In genomic region chr13:100035936-100036335, GRCh38 we compare ENCODE assay signal across 21 cellular contexts. TPM values are rescaled to one million over a fixed set of nuclear protein-coding genes. Genes with fewer than 3 reads are reported as not detected.
DNase-seq lines count a peak whose midpoint lies in the region; ATAC-seq, FAIRE-seq and TF ChIP-seq lines count a peak whose summit lies in the region.
"Had no signal": no experiment of that assay in that cellular context is flagged by ENCODE, and none has a peak within 500 bp of the region (broad histone marks: within the 10 kb centered on the region; RNA-seq: fewer than 3 reads in every experiment).

No MANE protein-coding gene starts in this region.

- H3K9me3 ChIP-seq in RWPE2 (ENCODE audit: severe bottlenecking), result no peaks in the 10 kb centered on the region
- H3K9me3 ChIP-seq: BLaER1, Caco-2 had no signal

- no peak overlapping the region for H3K27ac ChIP-seq in RWPE2 (ENCODE audit: poor library complexity, severe bottlenecking)
- H3K27ac ChIP-seq: 22Rv1, BLaER1, C4-2B had no signal

- no peaks in the 10 kb centered on the region for H3K36me3 ChIP-seq in RWPE2 (ENCODE audit: low read depth)
- H3K36me3 ChIP-seq: BLaER1 had no signal

- no peak for TF ChIP-seq POLR2A in H54 (IDR thresholded peaks at IDR 0.05; ENCODE audit: low read depth, low read length)

- H3K4me3 ChIP-seq in RWPE2 (ENCODE audit: severe bottlenecking), result no peak overlapping the region
- H3K4me3 ChIP-seq: BLaER1 had no signal

- peaks cover 14% of the 10 kb centered on the region for H3K27me3 Mint-ChIP-seq in activated CD8-positive, alpha-beta memory T cell treated with anti-CD3 and anti-CD28 coated beads, Interleukin-2, amount 10 ng/mL, durations not matched to agents 7 days and 5 days

- no peak for TF ChIP-seq CTCF in RWPE2 (IDR thresholded peaks at IDR 0.05; ENCODE audit: poor library complexity, severe bottlenecking)

- ATAC-seq in RWPE2 (ENCODE audit: low read depth), result peak; percentile 40; the same call in 2 of the 3 replicates
- no peak for ATAC-seq in activated CD8-positive, alpha-beta memory T cell treated with anti-CD3 and anti-CD28 coated beads, Interleukin-2, amount 10 ng/mL, durations not matched to agents 7 days and 5 days
- no peak for ATAC-seq in GM21786 (IDR thresholded peaks at IDR 0.05; ENCODE audit: unreplicated experiment)
- ATAC-seq: CD8-positive, alpha-beta T cell had no signal

- H3K27ac Mint-ChIP-seq in activated CD8-positive, alpha-beta memory T cell treated with anti-CD3 and anti-CD28 coated beads, Interleukin-2, amount 10 ng/mL, durations not matched to agents 7 days and 5 days, result no peak overlapping the region
- H3K27ac Mint-ChIP-seq: B cell; CD4-positive, CD25-positive, alpha-beta regulatory T cell; CD8-positive, alpha-beta T cell had no signal

- DNase-seq in DMS53 (lab: John Stamatoyannopoulos, UW), result peak; percentile 1
- no peak for DNase-seq in DMS53 treated with DMSO at 0.1 percent for 48 hours (lab: John Stamatoyannopoulos, UW; ENCODE audit: unreplicated experiment)
- DNase-seq in H54 (ENCODE audit: insufficient read length, low spot score), result no peak
- DNase-seq in RWPE2 (ENCODE audit: low spot score), result no peak
- no peak for DNase-seq in activated CD8-positive, alpha-beta memory T cell treated with anti-CD3 and anti-CD28 coated beads, Interleukin-2, amount 10 ng/mL, durations not matched to agents 7 days and 5 days
- DNase-seq: Caco-2; CD4-positive, CD25-positive, alpha-beta regulatory T cell; CD8-positive, alpha-beta T cell; DMS153; DMS79 treated with DMSO at 0.1 percent for 48 hours; GF-D8; GOT3; H7; HCEC 1CT had no signal

- no peaks in the 10 kb centered on the region for H3K4me1 ChIP-seq in RWPE2 (ENCODE audit: insufficient read depth, poor library complexity, severe bottlenecking)
- H3K4me1 ChIP-seq: BLaER1 had no signal

- CTCF ChIA-PET in activated CD8-positive, alpha-beta memory T cell treated with anti-CD3 and anti-CD28 coated beads, Interleukin-2, amount 10 ng/mL, durations not matched to agents 7 days and 5 days (lab: Charles Lee), result no interaction called here

- no peaks in the 10 kb centered on the region for H3K27me3 ChIP-seq in RWPE2 (ENCODE audit: insufficient read depth, poor library complexity, severe bottlenecking)
- H3K27me3 ChIP-seq: BLaER1 had no signal

- peak; percentile 76 for FAIRE-seq in H54 (lab: Jason Lieb, UNC)
- FAIRE-seq: GM12891, GM18507 had no signal

- H3K36me3 Mint-ChIP-seq in activated CD8-positive, alpha-beta memory T cell treated with anti-CD3 and anti-CD28 coated beads, Interleukin-2, amount 10 ng/mL, durations not matched to agents 7 days and 5 days, result no peaks in the 10 kb centered on the region
- H3K36me3 Mint-ChIP-seq: CD4-positive, CD25-positive, alpha-beta regulatory T cell; CD8-positive, alpha-beta T cell had no signal

- no peaks in the 10 kb centered on the region for H3K4me1 Mint-ChIP-seq in activated CD8-positive, alpha-beta memory T cell treated with anti-CD3 and anti-CD28 coated beads, Interleukin-2, amount 10 ng/mL, durations not matched to agents 7 days and 5 days
- H3K4me1 Mint-ChIP-seq: B cell had no signal

- no peak overlapping the region for H3K4me3 Mint-ChIP-seq in activated CD8-positive, alpha-beta memory T cell treated with anti-CD3 and anti-CD28 coated beads, Interleukin-2, amount 10 ng/mL, durations not matched to agents 7 days and 5 days
- H3K4me3 Mint-ChIP-seq: B cell; CD4-positive, CD25-positive, alpha-beta regulatory T cell; CD8-positive, alpha-beta T cell had no signal

- no peaks in the 10 kb centered on the region for H3K9me3 Mint-ChIP-seq in activated CD8-positive, alpha-beta memory T cell treated with anti-CD3 and anti-CD28 coated beads, Interleukin-2, amount 10 ng/mL, durations not matched to agents 7 days and 5 days (ENCODE audit: low read depth)
- H3K9me3 Mint-ChIP-seq: CD4-positive, CD25-positive, alpha-beta regulatory T cell; CD8-positive, alpha-beta T cell had no signal

RNA-seq across cellular contexts. Expression of gene PCCA, which starts 53.0 kb away (rescaled TPM):
- 10 to 100 TPM; 14.1 to 17.9 TPM for total RNA-seq in activated CD8-positive, alpha-beta memory T cell treated with anti-CD3 and anti-CD28 coated beads, Interleukin-2, amount 10 ng/mL, durations not matched to agents 7 days and 5 days

RNA-seq across cellular contexts. Expression of gene ZIC2, which starts 54.4 kb away (rescaled TPM):
- total RNA-seq in activated CD8-positive, alpha-beta memory T cell treated with anti-CD3 and anti-CD28 coated beads, Interleukin-2, amount 10 ng/mL, durations not matched to agents 7 days and 5 days, result 1 to 10 TPM in 1 of 2 experiments, under 1 TPM in 1; 0.26 to 1.6 TPM
- total RNA-seq: B cell; CD4-positive, CD25-positive, alpha-beta regulatory T cell; CD8-positive, alpha-beta T cell had no signal
